ENCODE assay signal across 2 cellular contexts in the genomic region with DNA sequence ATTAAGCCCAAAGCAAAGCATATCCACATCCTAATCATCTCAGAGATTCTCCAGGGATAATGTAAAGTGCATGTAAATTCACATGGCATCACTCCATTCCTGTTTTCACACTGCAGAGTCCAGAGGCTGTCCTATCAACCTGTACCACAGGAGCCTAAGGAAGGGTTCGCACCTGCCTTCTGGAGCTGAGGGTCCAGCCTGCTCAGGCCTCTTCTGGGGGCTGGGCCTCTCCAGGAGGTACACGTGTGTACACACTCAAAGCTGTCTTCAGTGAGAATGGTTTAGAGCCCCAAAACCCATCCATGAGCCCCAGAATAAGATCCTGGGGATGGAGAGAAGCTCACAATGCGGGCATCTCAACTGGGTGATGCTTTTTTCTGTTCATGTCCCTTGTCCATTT.
TF ChIP-seq lines count a peak whose summit lies in the region.

No MANE protein-coding gene starts in this region.

TF ChIP-seq in SK-N-SH, 30 proteins besides CTCF, POLR2A, EP300 and RAD21:
- 0 out of 2 replicates have a peak, but pooled peaks have one; percentile 0 for TF ChIP-seq GATA2 (CRISPR knock-in tag; IDR thresholded peaks at IDR 0.05)
- no peak for TF ChIP-seq TAF1 (IDR thresholded peaks at IDR 0.05; ENCODE audit: borderline replicate concordance, low read depth, low read length)

TF ChIP-seq in SK-N-SH treated with all-trans-retinoic acid at 6 μM for 48 hours, 23 proteins besides CTCF, POLR2A, EP300 and RAD21:
- TF ChIP-seq CSDC2 (CRISPR knock-in tag; IDR thresholded peaks at IDR 0.05) (no peak), TCF4 (CRISPR knock-in tag; IDR thresholded peaks at IDR 0.05; ENCODE audit: borderline replicate concordance) (no peak), GLIS3 (CRISPR knock-in tag; IDR thresholded peaks at IDR 0.05) (no peak), ZNF565 (CRISPR knock-in tag; conservative IDR thresholded peaks at IDR 0.05; ENCODE audit: low read depth) (no peak), PPARA (CRISPR knock-in tag; IDR thresholded peaks at IDR 0.05; ENCODE audit: borderline replicate concordance) (no peak), OSR1 (CRISPR knock-in tag; IDR thresholded peaks at IDR 0.05) (no peak), SNAI2 (CRISPR knock-in tag; IDR thresholded peaks at IDR 0.05) (no peak), ZNF8 (CRISPR knock-in tag; IDR thresholded peaks at IDR 0.05) (no peak), RARB (CRISPR knock-in tag; IDR thresholded peaks at IDR 0.05) (no peak), ZFP30 (CRISPR knock-in tag; IDR thresholded peaks at IDR 0.05) (no peak), ZNF70 (CRISPR knock-in tag; IDR thresholded peaks at IDR 0.05) (no peak)
- TF ChIP-seq, protein P1, sequence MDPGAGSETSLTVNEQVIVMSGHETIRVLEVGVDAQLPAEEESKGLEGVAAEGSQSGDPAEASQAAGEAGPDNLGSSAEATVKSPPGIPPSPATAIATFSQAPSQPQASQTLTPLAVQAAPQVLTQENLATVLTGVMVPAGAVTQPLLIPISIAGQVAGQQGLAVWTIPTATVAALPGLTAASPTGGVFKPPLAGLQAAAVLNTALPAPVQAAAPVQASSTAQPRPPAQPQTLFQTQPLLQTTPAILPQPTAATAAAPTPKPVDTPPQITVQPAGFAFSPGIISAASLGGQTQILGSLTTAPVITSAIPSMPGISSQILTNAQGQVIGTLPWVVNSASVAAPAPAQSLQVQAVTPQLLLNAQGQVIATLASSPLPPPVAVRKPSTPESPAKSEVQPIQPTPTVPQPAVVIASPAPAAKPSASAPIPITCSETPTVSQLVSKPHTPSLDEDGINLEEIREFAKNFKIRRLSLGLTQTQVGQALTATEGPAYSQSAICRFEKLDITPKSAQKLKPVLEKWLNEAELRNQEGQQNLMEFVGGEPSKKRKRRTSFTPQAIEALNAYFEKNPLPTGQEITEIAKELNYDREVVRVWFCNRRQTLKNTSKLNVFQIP (CRISPR knock-in tag; IDR thresholded peaks at IDR 0.05; ENCODE audit: borderline replicate concordance, low read depth): no peak
